Comparison of ENCODE assay signal across 25 cellular contexts in genomic region chr5:14050821-14051220, GRCh38.
"Had no signal": no experiment of that assay in that cellular context is flagged by ENCODE, and none has a peak within 500 bp of the region (broad histone marks: within the 10 kb centered on the region; RNA-seq: fewer than 3 reads in every experiment).

No MANE protein-coding gene starts in this region.

- H3K9me3 ChIP-seq: neutrophil, thyroid gland, vagina had no signal

- H3K4me3 ChIP-seq: coronary artery, esophagus muscularis mucosa, gastroesophageal sphincter, heart left ventricle, hepatocyte, lung, right atrium auricular region, sigmoid colon, stomach, thyroid gland, vagina had no signal

- H3K27ac ChIP-seq: coronary artery, esophagus muscularis mucosa, foreskin keratinocyte, gastroesophageal sphincter, heart left ventricle, hepatocyte, neutrophil, parathyroid adenoma, right atrium auricular region, sigmoid colon, stomach, thyroid gland, vagina had no signal

- DNase-seq: dermis blood vessel endothelial cell; effector memory CD4-positive, alpha-beta T cell; foreskin keratinocyte; heart left ventricle; kidney; naive B cell; sigmoid colon; stimulated activated CD4-positive, alpha-beta T cell treated with anti-CD3 and anti-CD28 coated beads, Interleukin-2, amount 100 ng/mL, for 24 hours; stimulated activated CD4-positive, alpha-beta T cell treated with anti-CD3 and anti-CD28 coated beads, Interleukin-4, amount 100 ng/mL, for 24 hours; stimulated activated naive CD4-positive, alpha-beta T cell treated with Interleukin-2 at 50 U/mL for 16 hours; stomach; thyroid gland; trophoblast cell had no signal

- H3K4me1 ChIP-seq: esophagus muscularis mucosa, foreskin keratinocyte, gastroesophageal sphincter, heart left ventricle, parathyroid adenoma, right atrium auricular region, sigmoid colon, stomach, thyroid gland, vagina had no signal

- ATAC-seq: foreskin keratinocyte; gastroesophageal sphincter; left lobe of liver; natural killer cell treated with Interleukin-12 subunit alpha and Interleukin-12 subunit beta and Interleukin-15 and Interleukin-18, amount 100 ng/mL, for 72 hours; stimulated activated effector memory CD8-positive, alpha-beta T cell treated with anti-CD3 and anti-CD28 coated beads, Interleukin-12 subunit alpha, Interleukin-12 subunit beta, amount 100 ng/mL, for 72 hours had no signal

- H3K36me3 ChIP-seq: esophagus muscularis mucosa, gastroesophageal sphincter, heart left ventricle, neutrophil, right atrium auricular region, sigmoid colon, stomach, thyroid gland, vagina had no signal

- H3K27me3 ChIP-seq: esophagus muscularis mucosa, foreskin keratinocyte, gastroesophageal sphincter, heart left ventricle, hepatocyte, neutrophil, right atrium auricular region, sigmoid colon, stomach, thyroid gland, vagina had no signal

- H3K4me2 ChIP-seq: hepatocyte had no signal

- H2AFZ ChIP-seq: hepatocyte, parathyroid adenoma had no signal

- H3K79me2 ChIP-seq: hepatocyte, parathyroid adenoma had no signal

- H3K9ac ChIP-seq: parathyroid adenoma had no signal
